Comparison of ENCODE assay signal across 20 cellular contexts in genomic region chr10:90745565-90745964, GRCh38.
DNase-seq lines count a peak whose midpoint lies in the region; ATAC-seq lines count a peak whose summit lies in the region.
"Had no signal": no experiment of that assay in that cellular context is flagged by ENCODE, and none has a peak within 500 bp of the region (broad histone marks: within the 10 kb centered on the region; RNA-seq: fewer than 3 reads in every experiment).

No MANE protein-coding gene starts in this region.

- DNase-seq in NCI-H82 (lab: John Stamatoyannopoulos, UW) (peak; percentile 33), NCI-H82 treated with DMSO at 0.1 percent for 48 hours (lab: John Stamatoyannopoulos, UW; ENCODE audit: unreplicated experiment) (no peak), RPMI7951 (ENCODE audit: low read depth) (peak; percentile 27), fibroblast of peridontal ligament (ENCODE audit: extremely low read depth) (peak; percentile 6)
- DNase-seq: AML-193; C1 segment of cervical spinal cord; CD8-positive, alpha-beta T cell; EL; GOT3; Karpas-422; NCI-H1417; NCI-H1694 treated with DMSO at 0.1 percent for 48 hours; NCI-H2081 treated with DMSO at 0.1 percent for 48 hours; NCI-H526 treated with DMSO at 0.1 percent for 48 hours; NK-92 treated with Interleukin-12 subunit alpha and Interleukin-12 subunit beta, amount 100 ng/mL, for 24 hours; SHP77 had no signal

- ATAC-seq in HG03280 (IDR thresholded peaks at IDR 0.05; ENCODE audit: unreplicated experiment), result no peak
- ATAC-seq in GM18861 (IDR thresholded peaks at IDR 0.05; ENCODE audit: unreplicated experiment), result no peak
- ATAC-seq in GM18498 (IDR thresholded peaks at IDR 0.05; ENCODE audit: unreplicated experiment), result no peak
- ATAC-seq: CD8-positive, alpha-beta T cell; HCT116 had no signal
